ENCODE assay signal across 8 cellular contexts in the genomic region with DNA sequence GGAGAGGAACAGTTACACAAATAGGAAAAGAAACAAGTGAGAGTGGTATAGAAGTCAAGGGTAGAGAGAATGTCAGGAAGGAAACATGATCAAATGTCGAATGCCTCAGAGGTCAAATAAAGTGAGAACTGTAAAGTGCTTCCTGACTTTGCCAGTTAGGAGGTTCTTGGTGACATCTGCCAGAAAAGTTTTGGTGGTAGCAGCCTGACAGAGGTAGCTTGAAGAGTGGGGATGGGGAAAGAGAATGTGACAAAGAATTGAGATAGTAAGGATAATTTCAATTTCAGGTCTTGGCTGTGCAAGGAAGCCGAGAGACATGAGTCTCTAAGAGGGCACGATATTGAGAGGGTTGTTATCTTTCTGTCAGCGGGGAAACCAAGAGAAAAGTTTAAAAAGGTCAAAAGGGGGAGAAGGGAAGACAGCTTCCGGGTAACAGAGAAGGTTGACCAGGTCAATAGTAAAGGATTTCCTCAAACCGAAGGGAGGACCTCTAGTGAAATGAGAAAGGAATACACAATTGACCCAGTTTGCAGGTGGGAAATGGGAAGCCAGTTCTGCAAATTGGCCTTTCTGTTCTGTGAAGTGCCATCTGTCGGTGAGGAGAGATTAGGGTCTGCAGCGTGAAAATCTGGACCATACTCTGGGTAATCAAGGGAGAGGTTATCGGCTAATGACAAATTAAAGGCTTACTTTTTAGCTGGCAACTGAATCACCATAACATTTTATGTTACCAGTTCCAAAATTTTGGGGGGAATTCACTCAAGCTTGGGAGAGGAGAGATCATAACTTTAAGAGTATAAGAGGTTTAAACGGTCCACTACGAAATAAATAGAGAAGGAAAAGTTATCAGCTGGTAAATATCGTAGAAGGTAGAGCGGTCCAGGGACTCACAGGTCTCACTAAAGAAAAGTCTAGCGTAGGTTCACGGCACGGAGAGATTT. TPM values are rescaled to one million over a fixed set of nuclear protein-coding genes. Genes with fewer than 3 reads are reported as not detected.
DNase-seq lines count a peak whose midpoint lies in the region; ATAC-seq and TF ChIP-seq lines count a peak whose summit lies in the region.

No MANE protein-coding gene starts in this region.

- H3K9me3 Mint-ChIP-seq in activated CD4-positive, alpha-beta T cell treated with anti-CD3 and anti-CD28 coated beads, Interleukin-2, amount 10 ng/mL, durations not matched to agents 7 days and 5 days, result no peaks in the 10 kb centered on the region
- no peaks in the 10 kb centered on the region for H3K9me3 Mint-ChIP-seq in endodermal cell

- H3K27ac Mint-ChIP-seq in activated CD4-positive, alpha-beta T cell treated with anti-CD3 and anti-CD28 coated beads, Interleukin-2, amount 10 ng/mL, durations not matched to agents 7 days and 5 days, result peak overlapping the region; percentile 99
- H3K27ac Mint-ChIP-seq in endodermal cell, result peak overlapping the region; percentile 80

- H3K36me3 ChIP-seq in MG63 (peaks cover 24% of the 10 kb centered on the region), SU-DHL-6 (ENCODE audit: low read length) (peaks cover 5% of the 10 kb centered on the region; the same call in 1 of the 2 replicates), endodermal cell (ENCODE audit: control insufficient read depth, insufficient read depth, low read length) (peaks cover 6% of the 10 kb centered on the region), muscle layer of duodenum (ENCODE audit: control insufficient read depth in 1 of 2, insufficient read depth in 2 of 2, low read length in 2 of 2) (peaks cover 0 to 31% of the 10 kb centered on the region in 2 donors)

- CTCF ChIA-PET in activated CD4-positive, alpha-beta T cell treated with anti-CD3 and anti-CD28 coated beads, Interleukin-2, amount 10 ng/mL, durations not matched to agents 7 days and 5 days (lab: Charles Lee), result interaction anchor here (0.6 to 11.4 kb wide), 8 partner anchors 13 to 1568 kb away, joined by 3 to 156 read pairs (median 6); partner anchors contain the start of genes HLA-DMA and TAP2

- no peaks in the 10 kb centered on the region for H3K4me1 ChIP-seq in endodermal cell (ENCODE audit: control insufficient read depth, insufficient read depth, low read length)
- peaks cover 5 to 7% of the 10 kb centered on the region in 2 donors for H3K4me1 ChIP-seq in muscle layer of duodenum (ENCODE audit: control insufficient read depth in 1 of 2, insufficient read depth in 2 of 2, low read length in 2 of 2)

- POLR2A ChIA-PET in activated CD4-positive, alpha-beta T cell treated with anti-CD3 and anti-CD28 coated beads, Interleukin-2, amount 10 ng/mL, durations not matched to agents 7 days and 5 days (lab: Charles Lee), result no interaction called here

- TF ChIP-seq CTCF in SU-DHL-6 (IDR thresholded peaks at IDR 0.05; ENCODE audit: insufficient read depth, low read length, poor library complexity, severe bottlenecking) (peak; percentile 98), endodermal cell (conservative IDR thresholded peaks at IDR 0.05) (peak; percentile 71)

- peaks cover 60% of the 10 kb centered on the region for H3F3A ChIP-seq in SU-DHL-6 (ENCODE audit: insufficient read depth)

- peaks cover 43% of the 10 kb centered on the region for H3K79me2 ChIP-seq in SU-DHL-6 (ENCODE audit: insufficient read depth, low read length)

- peak; percentile 51 for DNase-seq in activated CD4-positive, alpha-beta T cell treated with anti-CD3 and anti-CD28 coated beads, Interleukin-2, amount 10 ng/mL, durations not matched to agents 7 days and 5 days
- DNase-seq in activated CD4-positive, alpha-beta T cell treated with anti-CD3 and anti-CD28 coated beads, Interleukin-2, amount 50 U/mL, for 48 hours, result no peak
- DNase-seq in MG63 (peak; percentile 72), endodermal cell (peak; percentile 80)

- H3K4me1 Mint-ChIP-seq in activated CD4-positive, alpha-beta T cell treated with anti-CD3 and anti-CD28 coated beads, Interleukin-2, amount 10 ng/mL, durations not matched to agents 7 days and 5 days, result peaks cover 33% of the 10 kb centered on the region
- peaks cover 20% of the 10 kb centered on the region for H3K4me1 Mint-ChIP-seq in endodermal cell

- peak overlapping the region; percentile 94 for H3K4me2 ChIP-seq in SU-DHL-6 (ENCODE audit: low read depth, low read length, poor library complexity, severe bottlenecking)

- peak overlapping the region; percentile 16 for H2AFZ ChIP-seq in SU-DHL-6 (ENCODE audit: low read depth, low read length, severe bottlenecking)

- no peaks in the 10 kb centered on the region for H3K9me2 ChIP-seq in SU-DHL-6 (replicated peaks; ENCODE audit: insufficient read depth, low read length)

- H4K20me1 ChIP-seq in SU-DHL-6 (ENCODE audit: low read depth, low read length), result no peaks in the 10 kb centered on the region

- H3K4me3 ChIP-seq in MG63 (peak overlapping the region; percentile 79), SU-DHL-6 (ENCODE audit: insufficient read depth, low read length, poor library complexity, severe bottlenecking) (peak overlapping the region; percentile 75), endodermal cell (ENCODE audit: low read length) (peak overlapping the region; percentile 90), muscle layer of duodenum (ENCODE audit: low read depth in 1 of 2, low read length in 2 of 2) (peak overlapping the region; percentile 92 to 93)

- ATAC-seq in HG03097 (IDR thresholded peaks at IDR 0.05; ENCODE audit: low FRiP score, unreplicated experiment) (no peak), GM19035 (IDR thresholded peaks at IDR 0.05; ENCODE audit: unreplicated experiment) (no peak)

- H3K9ac ChIP-seq in SU-DHL-6 (ENCODE audit: low read length) (peak overlapping the region; percentile 95), endodermal cell (ENCODE audit: extremely low read depth, low read length, poor library complexity, severe bottlenecking) (peak overlapping the region; percentile 99)

- peak overlapping the region; percentile 89 for H3K4me3 Mint-ChIP-seq in activated CD4-positive, alpha-beta T cell treated with anti-CD3 and anti-CD28 coated beads, Interleukin-2, amount 10 ng/mL, durations not matched to agents 7 days and 5 days
- H3K4me3 Mint-ChIP-seq in endodermal cell, result peak overlapping the region; percentile 98

- H3K9me3 ChIP-seq in MG63 (no peaks in the 10 kb centered on the region), SU-DHL-6 (ENCODE audit: insufficient read depth, low read length) (no peaks in the 10 kb centered on the region), endodermal cell (ENCODE audit: control insufficient read depth, low read length) (no peaks in the 10 kb centered on the region), muscle layer of duodenum (ENCODE audit: control insufficient read depth in 1 of 2, low read length in 2 of 2) (no peaks in the 10 kb centered on the region)

- H3K36me3 Mint-ChIP-seq in activated CD4-positive, alpha-beta T cell treated with anti-CD3 and anti-CD28 coated beads, Interleukin-2, amount 10 ng/mL, durations not matched to agents 7 days and 5 days (ENCODE audit: low read depth), result peaks cover 27% of the 10 kb centered on the region
- peaks cover 10% of the 10 kb centered on the region for H3K36me3 Mint-ChIP-seq in endodermal cell (ENCODE audit: low read depth)

- H3K27me3 ChIP-seq in MG63 (no peaks in the 10 kb centered on the region), SU-DHL-6 (ENCODE audit: low read length) (no peaks in the 10 kb centered on the region), endodermal cell (ENCODE audit: control insufficient read depth, insufficient read depth, low read length, poor library complexity, severe bottlenecking) (no peaks in the 10 kb centered on the region), muscle layer of duodenum (ENCODE audit: low read depth, low read length) (no peaks in the 10 kb centered on the region)

- 10 to 13% methylated on average over 13 to 16 of the region's 16 CpGs for WGBS in endodermal cell (ENCODE audit: insufficient coverage in 1 of 2, insufficient read length in 1 of 2), 2 experiments

- H3K27me3 Mint-ChIP-seq in activated CD4-positive, alpha-beta T cell treated with anti-CD3 and anti-CD28 coated beads, Interleukin-2, amount 10 ng/mL, durations not matched to agents 7 days and 5 days, result no peaks in the 10 kb centered on the region
- H3K27me3 Mint-ChIP-seq in endodermal cell (ENCODE audit: insufficient read depth), result no peaks in the 10 kb centered on the region

- H3K27ac ChIP-seq in SU-DHL-6 (ENCODE audit: low read depth, low read length) (peak overlapping the region; percentile 97), endodermal cell (ENCODE audit: low read depth, low read length) (peak overlapping the region; percentile 99), muscle layer of duodenum (ENCODE audit: low read length) (peak overlapping the region; percentile 100)

RNA-seq across cellular contexts. Expression of gene BRD2, which starts 1.0 kb away (rescaled TPM):
- 100 to 1,000 TPM; 334 to 383 TPM for total RNA-seq in activated CD4-positive, alpha-beta T cell treated with anti-CD3 and anti-CD28 coated beads, Interleukin-2, amount 10 ng/mL, durations not matched to agents 7 days and 5 days
- 207 and 281 TPM in 2 replicates for total RNA-seq in MG63 (2014; rRNA removed; shearing (Covaris generic); ENCODE audit: low replicate concordance)
- total RNA-seq in endodermal cell, result 100 to 1,000 TPM; 209 to 233 TPM
- polyA plus RNA-seq in endodermal cell (2013, experiment 1 of 2), result 186 TPM
- polyA plus RNA-seq in endodermal cell (2013, experiment 2 of 2), result 176 TPM

RNA-seq across cellular contexts. Expression of gene HLA-DMA, which starts 14.5 kb away (rescaled TPM):
- 10 to 100 TPM; 24.0 to 26.8 TPM for total RNA-seq in activated CD4-positive, alpha-beta T cell treated with anti-CD3 and anti-CD28 coated beads, Interleukin-2, amount 10 ng/mL, durations not matched to agents 7 days and 5 days
- total RNA-seq in MG63 (2014; rRNA removed; shearing (Covaris generic); ENCODE audit: low replicate concordance), result 16.8 and 18.9 TPM in 2 replicates
- 10 to 100 TPM in 1 of 2 donors, 1 to 10 TPM in 1; 4.9 to 19.0 TPM for total RNA-seq in endodermal cell
- 2.2 TPM for polyA plus RNA-seq in endodermal cell (2013, experiment 1 of 2)
- polyA plus RNA-seq in endodermal cell (2013, experiment 2 of 2), result 2.6 TPM

RNA-seq across cellular contexts. Expression of gene HLA-DMB, which starts 26.6 kb away (rescaled TPM):
- 1 to 10 TPM; 8.1 to 8.5 TPM for total RNA-seq in activated CD4-positive, alpha-beta T cell treated with anti-CD3 and anti-CD28 coated beads, Interleukin-2, amount 10 ng/mL, durations not matched to agents 7 days and 5 days
- 0.76 and 0.79 TPM in 2 replicates for total RNA-seq in MG63 (2014; rRNA removed; shearing (Covaris generic); ENCODE audit: low replicate concordance)
- 1 to 10 TPM in 1 of 2 donors, under 1 TPM in 1; 0.24 to 1.8 TPM for total RNA-seq in endodermal cell
- polyA plus RNA-seq in endodermal cell (2013, experiment 1 of 2), result 0.25 TPM
- 0.25 TPM for polyA plus RNA-seq in endodermal cell (2013, experiment 2 of 2)

RNA-seq across cellular contexts. Expression of gene HLA-DOA, which starts 42.0 kb away (rescaled TPM):
- 1 to 10 TPM; 1.5 to 1.6 TPM for total RNA-seq in activated CD4-positive, alpha-beta T cell treated with anti-CD3 and anti-CD28 coated beads, Interleukin-2, amount 10 ng/mL, durations not matched to agents 7 days and 5 days
- total RNA-seq in MG63 (2014; rRNA removed; shearing (Covaris generic); ENCODE audit: low replicate concordance), result not detected in 2 replicates
- 10 to 100 TPM; 10.6 to 11.1 TPM for total RNA-seq in endodermal cell
- polyA plus RNA-seq in endodermal cell (2013, experiment 1 of 2), result 2.3 TPM
- polyA plus RNA-seq in endodermal cell (2013, experiment 2 of 2), result 1.8 TPM

Comparison
In these comparisons a context has a peak if more than half of its experiments do, and no peak if none do; other contexts are left out.
1. DNase-seq: peak in activated CD4-positive, alpha-beta T cell treated with anti-CD3 and anti-CD28 coated beads, Interleukin-2, amount 10 ng/mL, durations not matched to agents 7 days and 5 days (single experiment), MG63 (single experiment) and endodermal cell (single experiment); none in activated CD4-positive, alpha-beta T cell treated with anti-CD3 and anti-CD28 coated beads, Interleukin-2, amount 50 U/mL, for 48 hours (0 of 2).
2. Peak in every context shown above with its lines, with median percentiles within 50 percentile points of each other: H3K4me3 ChIP-seq and H3K27ac ChIP-seq.